In the genomic region with DNA sequence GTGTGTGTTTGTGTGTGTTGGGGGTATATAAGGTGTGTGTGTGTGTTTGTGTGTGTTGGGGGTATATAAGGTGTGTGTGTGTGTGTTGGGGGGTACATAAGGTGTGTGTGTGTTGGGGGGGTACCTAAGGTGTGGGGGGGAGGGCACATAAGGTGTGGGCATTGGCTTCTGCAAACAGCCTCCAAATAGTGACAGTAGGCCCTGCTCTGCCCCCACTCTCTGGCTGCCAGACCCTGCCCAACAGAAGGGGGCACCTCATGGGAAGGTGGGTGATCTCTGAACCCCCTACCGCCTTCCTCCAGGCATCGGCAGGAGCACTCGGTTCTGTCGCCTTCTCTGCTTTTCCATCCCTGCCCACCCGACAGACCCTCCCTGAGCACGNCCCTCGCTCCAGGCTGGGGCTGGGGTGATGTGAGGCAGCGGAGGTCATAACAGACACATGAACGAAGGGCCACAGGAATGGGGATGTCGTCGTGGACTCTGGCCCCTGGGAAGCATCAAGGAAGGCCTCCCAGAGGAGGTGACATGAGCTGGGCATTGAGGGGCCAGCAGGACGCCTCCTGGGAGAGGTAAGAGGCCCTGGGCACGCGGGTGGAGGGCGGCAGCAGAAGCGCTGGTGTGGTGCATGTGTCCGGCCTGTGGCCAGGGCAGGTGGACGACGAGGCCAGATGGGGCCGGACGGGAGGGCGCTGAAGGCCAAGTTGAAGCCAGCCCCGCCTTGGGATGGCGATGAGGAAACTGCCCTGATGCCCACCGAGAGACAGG, we compare ENCODE assay signal across 8 cellular contexts. TPM values are rescaled to one million over a fixed set of nuclear protein-coding genes. Genes with fewer than 3 reads are reported as not detected.
A peak's percentile ranks its signal among the peaks of the same experiment; 100 is the strongest.
DNase-seq lines count a peak whose midpoint lies in the region; ATAC-seq and TF ChIP-seq lines count a peak whose summit lies in the region.

No MANE protein-coding gene starts in this region.

- H3K4me1 ChIP-seq in BLaER1 (peaks cover 43% of the 10 kb centered on the region), cardiac muscle cell (ENCODE audit: low read depth) (no peaks in the 10 kb centered on the region)

- H3K36me3 ChIP-seq in BLaER1 (no peaks in the 10 kb centered on the region), cardiac muscle cell (no peaks in the 10 kb centered on the region)

- H3K27ac ChIP-seq in BLaER1 = peak overlapping the region; percentile 89
- no peak overlapping the region for H3K27ac ChIP-seq in cardiac muscle cell

- peak; percentile 75 for DNase-seq in activated CD8-positive, alpha-beta memory T cell treated with anti-CD3 and anti-CD28 coated beads, Interleukin-2, amount 50 U/mL, for 48 hours
- DNase-seq in cardiac muscle cell (ENCODE audit: low read depth in 1 of 2, low spot score in 1 of 2) (peak; percentile 22 to 69), sciatic nerve (ENCODE audit: low spot score) (no peak), NCI-H2029 treated with DMSO at 0.1 percent for 48 hours (lab: John Stamatoyannopoulos, UW) (no peak), NCI-H2227 treated with DMSO at 0.1 percent for 48 hours (lab: John Stamatoyannopoulos, UW) (no peak), SW 1271 (lab: John Stamatoyannopoulos, UW) (no peak)

- peak overlapping the region; percentile 83; the same call in 1 of the 2 replicates for H3K9ac ChIP-seq in BLaER1

- no peak for TF ChIP-seq CTCF in cardiac muscle cell (IDR thresholded peaks at IDR 0.05; ENCODE audit: low read depth, low read length)

- H3K4me3 ChIP-seq in BLaER1 = peak overlapping the region; percentile 72
- H3K4me3 ChIP-seq in cardiac muscle cell = peak overlapping the region; percentile 26

- peak overlapping the region; percentile 99 for H3K4me2 ChIP-seq in BLaER1

- H4K20me1 ChIP-seq in BLaER1 = peaks cover 19% of the 10 kb centered on the region

- peaks cover 5% of the 10 kb centered on the region; the same call in 1 of the 2 replicates for H3K27me3 ChIP-seq in BLaER1
- peaks cover 38% of the 10 kb centered on the region for H3K27me3 ChIP-seq in cardiac muscle cell

- peak; percentile 35 for ATAC-seq in HG02642 (IDR thresholded peaks at IDR 0.05; ENCODE audit: poor library complexity, unreplicated experiment)
- peak; percentile 88 for ATAC-seq in sciatic nerve

- intact Hi-C loops in sciatic nerve (cut with DNase I) = no loop called here

- H3K9me3 ChIP-seq in BLaER1 (no peaks in the 10 kb centered on the region), cardiac muscle cell (ENCODE audit: low read depth) (no peaks in the 10 kb centered on the region)

RNA-seq across cellular contexts. Expression of gene RFLNB, which starts 43.4 kb away (rescaled TPM):
- total RNA-seq in cardiac muscle cell (2.1 and 2.4 TPM in 2 replicates), sciatic nerve (14.3 TPM)
- polyA plus RNA-seq in cardiac muscle cell = 1.8 and 2.0 TPM in 2 replicates

Comparison
In these comparisons a context has a peak if more than half of its experiments do, and no peak if none do; other contexts are left out.
1. DNase-seq: peak in activated CD8-positive, alpha-beta memory T cell treated with anti-CD3 and anti-CD28 coated beads, Interleukin-2, amount 50 U/mL, for 48 hours (single experiment) and cardiac muscle cell (2 of 2); none in sciatic nerve (single experiment), NCI-H2029 treated with DMSO at 0.1 percent for 48 hours (single experiment), NCI-H2227 treated with DMSO at 0.1 percent for 48 hours (single experiment) and SW 1271 (0 of 2).